ENCODE assay signal across 1 cellular context in the genomic region with DNA sequence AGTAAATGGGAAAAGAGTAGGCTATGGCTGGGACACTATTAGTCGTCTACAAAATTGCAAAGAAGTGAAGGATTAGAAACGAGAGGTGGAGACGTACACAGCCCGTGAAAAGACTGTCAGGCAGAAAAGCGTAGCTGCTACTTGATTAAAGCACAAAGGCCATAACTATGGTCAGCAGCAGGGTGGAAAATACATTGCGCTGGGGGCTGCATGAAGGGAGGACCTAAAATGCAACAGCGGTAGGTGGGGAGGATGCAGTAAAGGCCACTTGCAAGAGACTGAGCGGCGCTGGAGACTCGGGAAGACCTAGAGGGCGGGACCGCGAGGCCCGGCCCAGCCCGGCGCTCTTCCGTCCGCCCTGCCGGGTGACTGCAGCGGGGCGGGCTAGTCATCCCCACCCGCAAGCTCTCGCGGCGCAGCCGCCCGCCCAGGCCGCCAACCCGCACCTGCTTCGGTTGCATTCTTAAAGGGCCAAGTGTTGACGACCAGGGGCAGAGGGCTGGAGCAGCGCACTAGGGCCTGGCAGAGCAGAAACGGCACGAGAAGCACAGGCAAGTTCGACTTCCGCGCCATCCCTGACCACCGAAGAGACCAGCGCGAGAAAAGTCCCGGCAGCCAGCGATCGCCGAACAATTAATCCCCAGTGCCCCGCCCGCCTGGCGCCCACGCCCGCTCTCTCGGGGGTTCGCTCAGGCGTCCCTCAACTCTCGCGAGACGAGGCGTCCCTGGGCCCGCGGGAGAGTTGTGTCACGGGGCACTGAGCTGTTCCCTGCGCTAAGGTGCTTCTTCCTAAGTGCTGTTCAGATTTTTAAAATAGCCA.
A peak's percentile ranks its signal among the peaks of the same experiment; 100 is the strongest.
TF ChIP-seq lines count a peak whose summit lies in the region.

A gene (minus strand): TSS at position 635 of the 820 bp plus-strand sequence. CDS start 62 bp downstream, at position 573.

TF ChIP-seq in HepG2, 621 proteins besides CTCF, POLR2A, EP300 and RAD21 (continued from another document and continues in another):
- TF ChIP-seq, protein P1, sequence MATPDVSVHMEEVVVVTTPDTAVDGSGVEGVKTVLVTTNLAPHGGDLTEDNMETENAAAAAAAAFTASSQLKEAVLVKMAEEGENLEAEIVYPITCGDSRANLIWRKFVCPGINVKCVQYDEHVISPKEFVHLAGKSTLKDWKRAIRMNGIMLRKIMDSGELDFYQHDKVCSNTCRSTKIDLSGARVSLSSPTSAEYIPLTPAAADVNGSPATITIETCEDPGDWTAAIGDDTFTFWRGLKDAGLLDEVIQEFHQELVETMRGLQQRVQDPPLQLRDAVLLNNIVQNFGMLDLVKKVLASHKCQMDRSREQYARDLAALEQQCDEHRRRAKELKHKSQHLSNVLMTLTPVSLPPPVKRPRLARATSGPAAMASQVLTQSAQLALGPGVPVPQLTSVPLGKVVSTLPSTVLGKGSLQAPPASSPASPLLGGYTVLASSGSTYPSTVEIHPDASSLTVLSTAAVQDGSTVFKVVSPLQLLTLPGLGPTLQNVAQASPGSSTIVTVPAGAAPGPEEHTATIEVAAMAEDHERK (CRISPR knock-in tag; IDR thresholded peaks at IDR 0.05; ENCODE audit: low read depth): 0 out of 2 replicates have a peak, but pooled peaks have one; percentile 38
- TF ChIP-seq HOXA5 (CRISPR knock-in tag; IDR thresholded peaks at IDR 0.05) (peak; percentile 61), MIER3 (CRISPR knock-in tag; IDR thresholded peaks at IDR 0.05; ENCODE audit: borderline replicate concordance) (peak; percentile 62; the same call in 1 of the 2 replicates), ZNF879 (CRISPR knock-in tag; IDR thresholded peaks at IDR 0.05) (no peak), ZNF614 (CRISPR knock-in tag; IDR thresholded peaks at IDR 0.05; ENCODE audit: borderline replicate concordance) (peak; percentile 41; the same call in 1 of the 2 replicates), ZNF883 (CRISPR knock-in tag; IDR thresholded peaks at IDR 0.05; ENCODE audit: not compliant biosample characterization) (no peak), NFE2 (CRISPR knock-in tag; IDR thresholded peaks at IDR 0.05) (no peak), IKZF4 (CRISPR knock-in tag; IDR thresholded peaks at IDR 0.05; ENCODE audit: borderline replicate concordance, low read depth, not compliant biosample characterization) (no peak), SAFB2 (CRISPR knock-in tag; IDR thresholded peaks at IDR 0.05; ENCODE audit: borderline replicate concordance, low read depth) (peak; percentile 63; the same call in 1 of the 2 replicates), KDM5A (IDR thresholded peaks at IDR 0.05; ENCODE audit: borderline replicate concordance, low read length) (no peak), ZNF337 (CRISPR knock-in tag; IDR thresholded peaks at IDR 0.05; ENCODE audit: borderline replicate concordance, low read depth) (no peak), KLF13 (CRISPR knock-in tag; IDR thresholded peaks at IDR 0.05) (no peak; the same call in 1 of the 2 replicates), KDM3A (CRISPR knock-in tag; IDR thresholded peaks at IDR 0.05; ENCODE audit: low read depth) (peak; percentile 60; the same call in 1 of the 2 replicates), NCOA2 (CRISPR knock-in tag; IDR thresholded peaks at IDR 0.05) (no peak; the same call in 1 of the 2 replicates), MIXL1 (CRISPR knock-in tag; IDR thresholded peaks at IDR 0.05) (no peak), IRX3 (CRISPR knock-in tag; IDR thresholded peaks at IDR 0.05; ENCODE audit: borderline replicate concordance, low read depth) (0 out of 2 replicates have a peak, but pooled peaks have one; percentile 51), TOE1 (CRISPR knock-in tag; IDR thresholded peaks at IDR 0.05) (peak; percentile 51; the same call in 1 of the 2 replicates), ZNF282 (IDR thresholded peaks at IDR 0.05; ENCODE audit: partially characterized antibody) (no peak), ZNF367 (CRISPR knock-in tag; IDR thresholded peaks at IDR 0.05; ENCODE audit: borderline replicate concordance) (no peak), JUND (CRISPR knock-in tag; IDR thresholded peaks at IDR 0.05) (peak; percentile 44; the same call in 1 of the 2 replicates)
- TF ChIP-seq, protein P2, sequence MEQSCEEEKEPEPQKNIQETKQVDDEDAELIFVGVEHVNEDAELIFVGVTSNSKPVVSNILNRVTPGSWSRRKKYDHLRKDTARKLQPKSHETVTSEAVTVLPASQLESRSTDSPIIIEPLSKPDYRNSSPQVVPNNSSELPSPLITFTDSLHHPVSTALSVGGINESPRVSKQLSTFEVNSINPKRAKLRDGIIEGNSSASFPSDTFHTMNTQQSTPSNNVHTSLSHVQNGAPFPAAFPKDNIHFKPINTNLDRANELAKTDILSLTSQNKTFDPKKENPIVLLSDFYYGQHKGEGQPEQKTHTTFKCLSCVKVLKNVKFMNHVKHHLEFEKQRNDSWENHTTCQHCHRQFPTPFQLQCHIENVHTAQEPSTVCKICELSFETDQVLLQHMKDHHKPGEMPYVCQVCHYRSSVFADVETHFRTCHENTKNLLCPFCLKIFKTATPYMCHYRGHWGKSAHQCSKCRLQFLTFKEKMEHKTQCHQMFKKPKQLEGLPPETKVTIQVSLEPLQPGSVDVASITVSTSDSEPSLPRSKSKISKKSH (CRISPR knock-in tag; IDR thresholded peaks at IDR 0.05; ENCODE audit: borderline replicate concordance): peak; percentile 70; the same call in 1 of the 2 replicates
- TF ChIP-seq, protein P3, sequence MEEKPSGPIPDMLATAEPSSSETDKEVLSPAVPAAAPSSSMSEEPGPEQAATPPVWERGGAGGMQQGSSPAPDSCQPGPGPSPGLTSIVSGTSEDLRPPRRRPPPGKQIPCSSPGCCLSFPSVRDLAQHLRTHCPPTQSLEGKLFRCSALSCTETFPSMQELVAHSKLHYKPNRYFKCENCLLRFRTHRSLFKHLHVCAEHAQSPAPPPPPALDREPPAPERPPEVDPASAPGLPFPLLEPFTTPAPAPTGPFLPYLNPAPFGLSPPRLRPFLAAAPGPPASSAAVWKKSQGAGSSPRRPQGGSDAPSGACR (CRISPR knock-in tag; IDR thresholded peaks at IDR 0.05): no peak
- TF ChIP-seq, protein P4, sequence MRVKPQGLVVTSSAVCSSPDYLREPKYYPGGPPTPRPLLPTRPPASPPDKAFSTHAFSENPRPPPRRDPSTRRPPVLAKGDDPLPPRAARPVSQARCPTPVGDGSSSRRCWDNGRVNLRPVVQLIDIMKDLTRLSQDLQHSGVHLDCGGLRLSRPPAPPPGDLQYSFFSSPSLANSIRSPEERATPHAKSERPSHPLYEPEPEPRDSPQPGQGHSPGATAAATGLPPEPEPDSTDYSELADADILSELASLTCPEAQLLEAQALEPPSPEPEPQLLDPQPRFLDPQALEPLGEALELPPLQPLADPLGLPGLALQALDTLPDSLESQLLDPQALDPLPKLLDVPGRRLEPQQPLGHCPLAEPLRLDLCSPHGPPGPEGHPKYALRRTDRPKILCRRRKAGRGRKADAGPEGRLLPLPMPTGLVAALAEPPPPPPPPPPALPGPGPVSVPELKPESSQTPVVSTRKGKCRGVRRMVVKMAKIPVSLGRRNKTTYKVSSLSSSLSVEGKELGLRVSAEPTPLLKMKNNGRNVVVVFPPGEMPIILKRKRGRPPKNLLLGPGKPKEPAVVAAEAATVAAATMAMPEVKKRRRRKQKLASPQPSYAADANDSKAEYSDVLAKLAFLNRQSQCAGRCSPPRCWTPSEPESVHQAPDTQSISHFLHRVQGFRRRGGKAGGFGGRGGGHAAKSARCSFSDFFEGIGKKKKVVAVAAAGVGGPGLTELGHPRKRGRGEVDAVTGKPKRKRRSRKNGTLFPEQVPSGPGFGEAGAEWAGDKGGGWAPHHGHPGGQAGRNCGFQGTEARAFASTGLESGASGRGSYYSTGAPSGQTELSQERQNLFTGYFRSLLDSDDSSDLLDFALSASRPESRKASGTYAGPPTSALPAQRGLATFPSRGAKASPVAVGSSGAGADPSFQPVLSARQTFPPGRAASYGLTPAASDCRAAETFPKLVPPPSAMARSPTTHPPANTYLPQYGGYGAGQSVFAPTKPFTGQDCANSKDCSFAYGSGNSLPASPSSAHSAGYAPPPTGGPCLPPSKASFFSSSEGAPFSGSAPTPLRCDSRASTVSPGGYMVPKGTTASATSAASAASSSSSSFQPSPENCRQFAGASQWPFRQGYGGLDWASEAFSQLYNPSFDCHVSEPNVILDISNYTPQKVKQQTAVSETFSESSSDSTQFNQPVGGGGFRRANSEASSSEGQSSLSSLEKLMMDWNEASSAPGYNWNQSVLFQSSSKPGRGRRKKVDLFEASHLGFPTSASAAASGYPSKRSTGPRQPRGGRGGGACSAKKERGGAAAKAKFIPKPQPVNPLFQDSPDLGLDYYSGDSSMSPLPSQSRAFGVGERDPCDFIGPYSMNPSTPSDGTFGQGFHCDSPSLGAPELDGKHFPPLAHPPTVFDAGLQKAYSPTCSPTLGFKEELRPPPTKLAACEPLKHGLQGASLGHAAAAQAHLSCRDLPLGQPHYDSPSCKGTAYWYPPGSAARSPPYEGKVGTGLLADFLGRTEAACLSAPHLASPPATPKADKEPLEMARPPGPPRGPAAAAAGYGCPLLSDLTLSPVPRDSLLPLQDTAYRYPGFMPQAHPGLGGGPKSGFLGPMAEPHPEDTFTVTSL (CRISPR knock-in tag; IDR thresholded peaks at IDR 0.05; ENCODE audit: borderline replicate concordance): peak; percentile 43; the same call in 1 of the 2 replicates
- TF ChIP-seq, protein P5, sequence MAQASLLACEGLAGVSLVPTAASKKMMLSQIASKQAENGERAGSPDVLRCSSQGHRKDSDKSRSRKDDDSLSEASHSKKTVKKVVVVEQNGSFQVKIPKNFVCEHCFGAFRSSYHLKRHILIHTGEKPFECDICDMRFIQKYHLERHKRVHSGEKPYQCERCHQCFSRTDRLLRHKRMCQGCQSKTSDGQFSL (CRISPR knock-in tag; IDR thresholded peaks at IDR 0.05): peak; percentile 28; the same call in 1 of the 2 replicates
- TF ChIP-seq, protein P6, sequence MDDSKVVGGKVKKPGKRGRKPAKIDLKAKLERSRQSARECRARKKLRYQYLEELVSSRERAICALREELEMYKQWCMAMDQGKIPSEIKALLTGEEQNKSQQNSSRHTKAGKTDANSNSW (CRISPR knock-in tag; IDR thresholded peaks at IDR 0.05; ENCODE audit: borderline replicate concordance): peak; percentile 57; the same call in 1 of the 2 replicates
- TF ChIP-seq, protein P7, sequence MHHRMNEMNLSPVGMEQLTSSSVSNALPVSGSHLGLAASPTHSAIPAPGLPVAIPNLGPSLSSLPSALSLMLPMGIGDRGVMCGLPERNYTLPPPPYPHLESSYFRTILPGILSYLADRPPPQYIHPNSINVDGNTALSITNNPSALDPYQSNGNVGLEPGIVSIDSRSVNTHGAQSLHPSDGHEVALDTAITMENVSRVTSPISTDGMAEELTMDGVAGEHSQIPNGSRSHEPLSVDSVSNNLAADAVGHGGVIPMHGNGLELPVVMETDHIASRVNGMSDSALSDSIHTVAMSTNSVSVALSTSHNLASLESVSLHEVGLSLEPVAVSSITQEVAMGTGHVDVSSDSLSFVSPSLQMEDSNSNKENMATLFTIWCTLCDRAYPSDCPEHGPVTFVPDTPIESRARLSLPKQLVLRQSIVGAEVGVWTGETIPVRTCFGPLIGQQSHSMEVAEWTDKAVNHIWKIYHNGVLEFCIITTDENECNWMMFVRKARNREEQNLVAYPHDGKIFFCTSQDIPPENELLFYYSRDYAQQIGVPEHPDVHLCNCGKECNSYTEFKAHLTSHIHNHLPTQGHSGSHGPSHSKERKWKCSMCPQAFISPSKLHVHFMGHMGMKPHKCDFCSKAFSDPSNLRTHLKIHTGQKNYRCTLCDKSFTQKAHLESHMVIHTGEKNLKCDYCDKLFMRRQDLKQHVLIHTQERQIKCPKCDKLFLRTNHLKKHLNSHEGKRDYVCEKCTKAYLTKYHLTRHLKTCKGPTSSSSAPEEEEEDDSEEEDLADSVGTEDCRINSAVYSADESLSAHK (CRISPR knock-in tag; IDR thresholded peaks at IDR 0.05; ENCODE audit: borderline replicate concordance): no peak
- TF ChIP-seq, protein P8, sequence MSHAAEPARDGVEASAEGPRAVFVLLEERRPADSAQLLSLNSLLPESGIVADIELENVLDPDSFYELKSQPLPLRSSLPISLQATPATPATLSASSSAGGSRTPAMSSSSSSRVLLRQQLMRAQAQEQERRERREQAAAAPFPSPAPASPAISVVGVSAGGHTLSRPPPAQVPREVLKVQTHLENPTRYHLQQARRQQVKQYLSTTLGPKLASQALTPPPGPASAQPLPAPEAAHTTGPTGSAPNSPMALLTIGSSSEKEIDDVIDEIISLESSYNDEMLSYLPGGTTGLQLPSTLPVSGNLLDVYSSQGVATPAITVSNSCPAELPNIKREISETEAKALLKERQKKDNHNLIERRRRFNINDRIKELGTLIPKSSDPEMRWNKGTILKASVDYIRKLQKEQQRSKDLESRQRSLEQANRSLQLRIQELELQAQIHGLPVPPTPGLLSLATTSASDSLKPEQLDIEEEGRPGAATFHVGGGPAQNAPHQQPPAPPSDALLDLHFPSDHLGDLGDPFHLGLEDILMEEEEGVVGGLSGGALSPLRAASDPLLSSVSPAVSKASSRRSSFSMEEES (CRISPR knock-in tag; IDR thresholded peaks at IDR 0.05): peak; percentile 71
- TF ChIP-seq, protein P9, sequence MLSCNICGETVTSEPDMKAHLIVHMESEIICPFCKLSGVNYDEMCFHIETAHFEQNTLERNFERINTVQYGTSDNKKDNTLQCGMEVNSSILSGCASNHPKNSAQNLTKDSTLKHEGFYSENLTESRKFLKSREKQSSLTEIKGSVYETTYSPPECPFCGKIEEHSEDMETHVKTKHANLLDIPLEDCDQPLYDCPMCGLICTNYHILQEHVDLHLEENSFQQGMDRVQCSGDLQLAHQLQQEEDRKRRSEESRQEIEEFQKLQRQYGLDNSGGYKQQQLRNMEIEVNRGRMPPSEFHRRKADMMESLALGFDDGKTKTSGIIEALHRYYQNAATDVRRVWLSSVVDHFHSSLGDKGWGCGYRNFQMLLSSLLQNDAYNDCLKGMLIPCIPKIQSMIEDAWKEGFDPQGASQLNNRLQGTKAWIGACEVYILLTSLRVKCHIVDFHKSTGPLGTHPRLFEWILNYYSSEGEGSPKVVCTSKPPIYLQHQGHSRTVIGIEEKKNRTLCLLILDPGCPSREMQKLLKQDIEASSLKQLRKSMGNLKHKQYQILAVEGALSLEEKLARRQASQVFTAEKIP (CRISPR knock-in tag; IDR thresholded peaks at IDR 0.05; ENCODE audit: borderline replicate concordance): no peak
- TF ChIP-seq, protein P10, sequence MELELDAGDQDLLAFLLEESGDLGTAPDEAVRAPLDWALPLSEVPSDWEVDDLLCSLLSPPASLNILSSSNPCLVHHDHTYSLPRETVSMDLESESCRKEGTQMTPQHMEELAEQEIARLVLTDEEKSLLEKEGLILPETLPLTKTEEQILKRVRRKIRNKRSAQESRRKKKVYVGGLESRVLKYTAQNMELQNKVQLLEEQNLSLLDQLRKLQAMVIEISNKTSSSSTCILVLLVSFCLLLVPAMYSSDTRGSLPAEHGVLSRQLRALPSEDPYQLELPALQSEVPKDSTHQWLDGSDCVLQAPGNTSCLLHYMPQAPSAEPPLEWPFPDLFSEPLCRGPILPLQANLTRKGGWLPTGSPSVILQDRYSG (CRISPR knock-in tag; IDR thresholded peaks at IDR 0.05): no peak; the same call in 1 of the 2 replicates
- TF ChIP-seq, protein P11, sequence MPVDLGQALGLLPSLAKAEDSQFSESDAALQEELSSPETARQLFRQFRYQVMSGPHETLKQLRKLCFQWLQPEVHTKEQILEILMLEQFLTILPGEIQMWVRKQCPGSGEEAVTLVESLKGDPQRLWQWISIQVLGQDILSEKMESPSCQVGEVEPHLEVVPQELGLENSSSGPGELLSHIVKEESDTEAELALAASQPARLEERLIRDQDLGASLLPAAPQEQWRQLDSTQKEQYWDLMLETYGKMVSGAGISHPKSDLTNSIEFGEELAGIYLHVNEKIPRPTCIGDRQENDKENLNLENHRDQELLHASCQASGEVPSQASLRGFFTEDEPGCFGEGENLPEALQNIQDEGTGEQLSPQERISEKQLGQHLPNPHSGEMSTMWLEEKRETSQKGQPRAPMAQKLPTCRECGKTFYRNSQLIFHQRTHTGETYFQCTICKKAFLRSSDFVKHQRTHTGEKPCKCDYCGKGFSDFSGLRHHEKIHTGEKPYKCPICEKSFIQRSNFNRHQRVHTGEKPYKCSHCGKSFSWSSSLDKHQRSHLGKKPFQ (CRISPR knock-in tag; IDR thresholded peaks at IDR 0.05; ENCODE audit: insufficient replicate concordance): peak; percentile 17
